Comparison of ENCODE assay signal across 9 cellular contexts in the genomic region with DNA sequence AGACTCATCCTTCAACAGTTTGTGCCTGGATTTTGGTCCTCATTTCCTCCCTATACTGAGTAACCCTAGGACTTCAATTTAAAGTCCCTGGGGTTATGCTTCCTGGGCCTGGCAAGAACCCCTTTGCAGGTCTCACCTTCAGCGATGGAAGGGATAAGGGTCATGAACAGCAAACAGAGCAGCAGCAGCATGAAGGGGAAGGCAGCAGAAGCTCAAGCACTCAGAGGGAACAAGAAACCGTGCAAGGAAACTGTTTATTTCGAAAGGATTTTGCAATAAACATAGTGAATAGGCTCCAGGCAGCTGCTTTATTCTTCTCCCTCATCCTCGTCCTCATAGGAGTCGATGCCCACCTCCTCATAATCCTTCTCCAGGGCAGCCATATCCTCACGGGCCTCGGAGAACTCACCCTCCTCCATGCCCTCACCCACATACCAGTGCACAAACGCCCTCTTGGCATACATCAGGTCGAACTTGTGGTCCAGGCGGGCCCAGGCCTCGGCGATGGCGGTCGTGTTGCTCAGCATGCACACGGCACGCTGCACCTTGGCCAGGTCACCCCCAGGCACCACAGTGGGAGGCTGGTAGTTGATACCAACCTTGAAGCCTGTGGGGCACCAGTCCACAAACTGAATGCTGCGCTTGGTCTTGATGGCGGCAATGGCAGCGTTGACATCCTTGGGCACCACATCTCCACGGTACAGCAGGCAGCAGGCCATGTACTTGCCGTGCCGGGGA. TPM values are rescaled to one million over a fixed set of nuclear protein-coding genes. Genes with fewer than 3 reads are reported as not detected.
A peak's percentile ranks its signal among the peaks of the same experiment; 100 is the strongest.
DNase-seq lines count a peak whose midpoint lies in the region; ATAC-seq and TF ChIP-seq lines count a peak whose summit lies in the region.
"Had no signal": no experiment of that assay in that cellular context is flagged by ENCODE, and none has a peak within 500 bp of the region (broad histone marks: within the 10 kb centered on the region; RNA-seq: fewer than 3 reads in every experiment).

No MANE protein-coding gene starts in this region.

- no TSS peak for BruUV-seq in Panc1 (replicated peaks; lab: Mats Ljungman, UMichigan)

- H3K27me3 ChIP-seq in DOHH2 (ENCODE audit: control insufficient read depth, low read length) (no peaks in the 10 kb centered on the region; the same call in 1 of the 2 replicates), Panc1 (ENCODE audit: control insufficient read depth, insufficient read depth, low read length) (peaks cover 5% of the 10 kb centered on the region), endodermal cell (ENCODE audit: control insufficient read depth, insufficient read depth, low read length, poor library complexity, severe bottlenecking) (peaks cover 38% of the 10 kb centered on the region), sigmoid colon (no peaks in the 10 kb centered on the region), mesendoderm (ENCODE audit: insufficient read depth, low read length, poor library complexity) (peaks cover 10% of the 10 kb centered on the region)

- H3K9me2 ChIP-seq in DOHH2 (replicated peaks; ENCODE audit: control insufficient read depth, low read length): no peaks in the 10 kb centered on the region

- H3K9me3 ChIP-seq in DOHH2 (ENCODE audit: control insufficient read depth, insufficient read depth, low read length) (no peaks in the 10 kb centered on the region), Panc1 (ENCODE audit: control insufficient read depth, insufficient read depth, low read depth, low read length) (no peaks in the 10 kb centered on the region), endodermal cell (ENCODE audit: control insufficient read depth, low read length) (no peaks in the 10 kb centered on the region), sigmoid colon (no peaks in the 10 kb centered on the region)

- no peaks in the 10 kb centered on the region for H3K9me3 Mint-ChIP-seq in endodermal cell

- no peak overlapping the region for H3K56ac ChIP-seq in mesendoderm (ENCODE audit: low read length)

- H2BK120ac ChIP-seq in mesendoderm (ENCODE audit: low read depth, low read length): no peak overlapping the region

- H4K20me1 ChIP-seq in DOHH2 (ENCODE audit: control insufficient read depth, insufficient read depth, low read depth, low read length): peaks cover 7% of the 10 kb centered on the region; the same call in 1 of the 2 replicates

- no peak overlapping the region for H2BK15ac ChIP-seq in mesendoderm (replicated peaks; ENCODE audit: low read depth)

- in situ Hi-C loops in Panc1 (cut with HindIII; ENCODE audit: low pct_unique_long_range_greater_than_20kb, low sequenced_read_pairs): no loop called here

- peaks cover 22% of the 10 kb centered on the region for H3F3A ChIP-seq in DOHH2 (ENCODE audit: control insufficient read depth, insufficient read depth)

- CTCF ChIA-PET in Panc1 (lab: Charles Lee): interaction anchor here (0.5 to 0.6 kb wide), 2 partner anchors 101 to 179 kb away, joined by 3 to 5 read pairs; no protein-coding TSS in a partner anchor

- peaks cover 9% of the 10 kb centered on the region for H3K79me1 ChIP-seq in mesendoderm (ENCODE audit: low read length)

- no peak overlapping the region for H2AK5ac ChIP-seq in mesendoderm (ENCODE audit: low read length)

- DNase-seq in Panc1 (ENCODE audit: low read depth, low spot score) (no peak), endodermal cell (no peak), sigmoid colon (no peak), OCI-M2 (lab: John Stamatoyannopoulos, UW; ENCODE audit: unreplicated experiment) (no peak), mesendoderm (no peak), SW480 (ENCODE audit: low spot score) (no peak)

- no peak overlapping the region for H3K9ac ChIP-seq in endodermal cell (ENCODE audit: extremely low read depth, low read length, poor library complexity, severe bottlenecking)
- H3K9ac ChIP-seq in mesendoderm (ENCODE audit: low read length): no peak overlapping the region

- H3K4me1 Mint-ChIP-seq in endodermal cell: peaks cover 26% of the 10 kb centered on the region

- ATAC-seq in Panc1 (no peak), GM18870 (IDR thresholded peaks at IDR 0.05; ENCODE audit: unreplicated experiment) (no peak)

- H3K4ac ChIP-seq in mesendoderm (ENCODE audit: low read depth, low read length): no peak overlapping the region

- H3K27me3 Mint-ChIP-seq in endodermal cell (ENCODE audit: insufficient read depth): peaks cover 41% of the 10 kb centered on the region

- POLR2A ChIA-PET in Panc1 (lab: Charles Lee): interaction anchor here (0.6 kb wide), 1 partner anchor 236 kb away, joined by 13 read pairs; no protein-coding TSS in a partner anchor

- H4K5ac ChIP-seq in mesendoderm (ENCODE audit: low read length): no peak overlapping the region

- H3K36me3 Mint-ChIP-seq in endodermal cell (ENCODE audit: low read depth): peaks cover 5% of the 10 kb centered on the region

- H3K36me3 ChIP-seq in DOHH2 (ENCODE audit: control insufficient read depth, low read length) (peaks cover 64% of the 10 kb centered on the region), Panc1 (ENCODE audit: control insufficient read depth, insufficient read depth, low read length) (no peaks in the 10 kb centered on the region; the same call in 1 of the 2 replicates), endodermal cell (ENCODE audit: control insufficient read depth, insufficient read depth, low read length) (peaks cover 14% of the 10 kb centered on the region), sigmoid colon (peaks cover 0 to 40% (median 8%) of the 10 kb centered on the region in 4 donors), mesendoderm (ENCODE audit: control insufficient read depth, insufficient read depth, low read length) (no peaks in the 10 kb centered on the region)

- no peak overlapping the region for H4K8ac ChIP-seq in mesendoderm (ENCODE audit: low read depth, low read length)

- H3K18ac ChIP-seq in mesendoderm (ENCODE audit: low read length): no peak overlapping the region

- TF ChIP-seq CTCF in DOHH2 (IDR thresholded peaks at IDR 0.05; ENCODE audit: low read depth, low read length, poor library complexity, severe bottlenecking): no peak
- no peak for TF ChIP-seq CTCF in Panc1 (IDR thresholded peaks at IDR 0.05)
- no peak for TF ChIP-seq CTCF in endodermal cell (conservative IDR thresholded peaks at IDR 0.05)
- TF ChIP-seq CTCF in sigmoid colon (IDR thresholded peaks at IDR 0.05): no peak

- peaks cover 75% of the 10 kb centered on the region for H3K79me2 ChIP-seq in DOHH2 (ENCODE audit: control insufficient read depth, low read length)
- peaks cover 2% of the 10 kb centered on the region for H3K79me2 ChIP-seq in mesendoderm (ENCODE audit: control insufficient read depth, insufficient read depth, low read length)

- peak overlapping the region; percentile 97 for H3K4me2 ChIP-seq in DOHH2 (ENCODE audit: low read length)
- H3K4me2 ChIP-seq in mesendoderm (ENCODE audit: low read length): no peak overlapping the region

- H3K4me1 ChIP-seq in DOHH2 (ENCODE audit: control insufficient read depth, low read length): peaks cover 83% of the 10 kb centered on the region
- peaks cover 45% of the 10 kb centered on the region for H3K4me1 ChIP-seq in Panc1 (ENCODE audit: control insufficient read depth, insufficient read depth, low read length)
- H3K4me1 ChIP-seq in endodermal cell (ENCODE audit: control insufficient read depth, insufficient read depth, low read length): peaks cover 21% of the 10 kb centered on the region
- peaks cover 0 to 73% (median 69%) of the 10 kb centered on the region in 4 donors for H3K4me1 ChIP-seq in sigmoid colon
- peaks cover 5% of the 10 kb centered on the region for H3K4me1 ChIP-seq in mesendoderm (ENCODE audit: control insufficient read depth, low read depth, low read length)

- H3K27ac ChIP-seq in DOHH2 (ENCODE audit: low read depth, low read length) (peak overlapping the region; percentile 98), Panc1 (ENCODE audit: low read length) (peak overlapping the region; percentile 65; the same call in 1 of the 2 replicates), endodermal cell (ENCODE audit: low read depth, low read length) (no peak overlapping the region), sigmoid colon (peak overlapping the region; percentile 79 to 87 (median 82)), mesendoderm (ENCODE audit: low read depth, low read length) (no peak overlapping the region)

- peak overlapping the region; percentile 93 for H3K27ac Mint-ChIP-seq in endodermal cell

- TF ChIP-seq EP300 in sigmoid colon (IDR thresholded peaks at IDR 0.05): no peak

- no peak for TF ChIP-seq POLR2A in sigmoid colon (IDR thresholded peaks at IDR 0.05)

- no peak overlapping the region for H3K23ac ChIP-seq in mesendoderm (ENCODE audit: low read length)

- H2BK5ac ChIP-seq in mesendoderm (ENCODE audit: low read length): no peak overlapping the region

- H3K4me3 ChIP-seq in DOHH2 (ENCODE audit: low read length) (peak overlapping the region; percentile 74), Panc1 (ENCODE audit: low read depth in 2 of 2, low read length in 2 of 2) (no peak overlapping the region), endodermal cell (ENCODE audit: low read length) (no peak overlapping the region), sigmoid colon (no peak overlapping the region), mesendoderm (ENCODE audit: low read length) (no peak overlapping the region)

- no peak overlapping the region for H3K4me3 Mint-ChIP-seq in endodermal cell

- intact Hi-C loops in Panc1 (cut with micrococcal nuclease; ENCODE audit: unreplicated experiment): no loop called here
- intact Hi-C loops in sigmoid colon (cut with DNase I): loop anchor here (5.0 kb wide), 1 partner anchor 33 kb away; a partner anchor contains a TSS

- 93 to 95% methylated on average over 18 to 22 of the region's 22 CpGs for WGBS in endodermal cell (ENCODE audit: insufficient coverage in 1 of 2, insufficient read length in 1 of 2), 2 experiments
- WGBS in sigmoid colon, 2 donors: 48 to 75% methylated on average over 22 of the region's 22 CpGs
- WGBS in mesendoderm (ENCODE audit: extremely low coverage, insufficient coverage, low lambda C conversion rate): no CpG with 5 or more reads among the region's 22 CpGs

RNA-seq across cellular contexts. Expression of a gene that starts 2.8 kb away (rescaled TPM):
- total RNA-seq in Panc1 (2021; ENCODE audit: unreplicated experiment) (not detected), endodermal cell (not detected), sigmoid colon (not detected)
- 0.21 TPM for polyA plus RNA-seq in Panc1 (2012; ENCODE audit: insufficient read length)
- not detected for polyA plus RNA-seq in endodermal cell (2013, experiment 1 of 2)
- polyA plus RNA-seq in endodermal cell (2013, experiment 2 of 2): not detected
- polyA plus RNA-seq in sigmoid colon: not detected
- 0.06 TPM for polyA plus RNA-seq in mesendoderm (2013, experiment 1 of 2)
- polyA plus RNA-seq in mesendoderm (2013, experiment 2 of 2): 0.03 TPM
- total RNA-seq: T-helper 2 cell treated with Interferon-gamma antibody and Interleukin-4, amounts not matched to agents 100 ng/mL and 5 ng/mL, for 36 hours had no signal

RNA-seq across cellular contexts. Expression of a gene that starts 3.5 kb away (rescaled TPM):
- 12.9 TPM for total RNA-seq in Panc1 (2021; ENCODE audit: unreplicated experiment)
- 9.4 TPM for polyA plus RNA-seq in Panc1 (2012; ENCODE audit: insufficient read length)
- total RNA-seq in endodermal cell: 1 to 10 TPM; 4.0 to 9.5 TPM
- 3.3 TPM for polyA plus RNA-seq in endodermal cell (2013, experiment 1 of 2)
- polyA plus RNA-seq in endodermal cell (2013, experiment 2 of 2): 2.3 TPM
- 100 to 1,000 TPM in 1 of 4 donors, 10 to 100 TPM in 3; 47.1 to 109 (median 55.0) TPM for total RNA-seq in sigmoid colon
- polyA plus RNA-seq in sigmoid colon: 10 to 100 TPM; 74.4 to 95.4 (median 76.9) TPM
- polyA plus RNA-seq in mesendoderm (2013, experiment 1 of 2): 126 TPM
- 132 TPM for polyA plus RNA-seq in mesendoderm (2013, experiment 2 of 2)

RNA-seq across cellular contexts. Expression of a gene that starts 4.9 kb away (rescaled TPM):
- 29.9 TPM for total RNA-seq in Panc1 (2021; ENCODE audit: unreplicated experiment)
- 39.9 TPM for polyA plus RNA-seq in Panc1 (2012; ENCODE audit: insufficient read length)
- total RNA-seq in endodermal cell: 10 to 100 TPM; 27.3 to 37.7 TPM
- polyA plus RNA-seq in endodermal cell (2013, experiment 1 of 2): 34.0 TPM
- polyA plus RNA-seq in endodermal cell (2013, experiment 2 of 2): 32.5 TPM
- 10 to 100 TPM; 12.2 to 19.9 (median 18.2) TPM for total RNA-seq in sigmoid colon
- polyA plus RNA-seq in sigmoid colon: 10 to 100 TPM; 45.3 to 61.7 (median 57.1) TPM
- polyA plus RNA-seq in mesendoderm (2013, experiment 1 of 2): 9.0 TPM
- 8.8 TPM for polyA plus RNA-seq in mesendoderm (2013, experiment 2 of 2)

RNA-seq across cellular contexts. Expression of a gene that starts 5.0 kb away (rescaled TPM):
- total RNA-seq in Panc1 (2021; ENCODE audit: unreplicated experiment) (8.1 TPM), endodermal cell (10 to 100 TPM in 1 of 2 donors, 1 to 10 TPM in 1; 9.7 to 13.8 TPM), sigmoid colon (10 to 100 TPM in 1 of 4 donors, 1 to 10 TPM in 3; 6.9 to 26.0 (median 8.2) TPM)
- polyA plus RNA-seq in Panc1 (2012; ENCODE audit: insufficient read length): 3.1 TPM
- 12.9 TPM for polyA plus RNA-seq in endodermal cell (2013, experiment 1 of 2)
- polyA plus RNA-seq in endodermal cell (2013, experiment 2 of 2): 7.8 TPM
- 1 to 10 TPM; 2.1 to 4.3 (median 3.6) TPM for polyA plus RNA-seq in sigmoid colon
- 1.7 TPM for polyA plus RNA-seq in mesendoderm (2013, experiment 1 of 2)
- 1.2 TPM for polyA plus RNA-seq in mesendoderm (2013, experiment 2 of 2)

RNA-seq across cellular contexts. Expression of a gene that starts 20.6 kb away (rescaled TPM):
- total RNA-seq in Panc1 (2021; ENCODE audit: unreplicated experiment) (36.2 TPM), endodermal cell (10 to 100 TPM; 50.9 to 56.3 TPM), sigmoid colon (10 to 100 TPM; 28.1 to 52.6 (median 41.1) TPM)
- 41.8 TPM for polyA plus RNA-seq in Panc1 (2012; ENCODE audit: insufficient read length)
- polyA plus RNA-seq in endodermal cell (2013, experiment 1 of 2): 54.8 TPM
- 44.5 TPM for polyA plus RNA-seq in endodermal cell (2013, experiment 2 of 2)
- polyA plus RNA-seq in sigmoid colon: 10 to 100 TPM in 1 of 3 donors, 1 to 10 TPM in 2; 9.0 to 36.9 (median 9.7) TPM
- 19.4 TPM for polyA plus RNA-seq in mesendoderm (2013, experiment 1 of 2)
- polyA plus RNA-seq in mesendoderm (2013, experiment 2 of 2): 19.2 TPM

Comparison
In these comparisons a context has a peak if more than half of its experiments do, and no peak if none do; other contexts are left out.
1. H3K27ac ChIP-seq: peak in DOHH2 (single experiment), Panc1 (single experiment) and sigmoid colon (4 of 4); none in endodermal cell (single experiment) and mesendoderm (single experiment).